Comparison of ENCODE assay signal across 21 cellular contexts in genomic region chr2:205976120-205976814, GRCh38.
DNase-seq lines count a peak whose midpoint lies in the region; TF ChIP-seq lines count a peak whose summit lies in the region.
"Had no signal": no experiment of that assay in that cellular context is flagged by ENCODE, and none has a peak within 500 bp of the region (broad histone marks: within the 10 kb centered on the region; RNA-seq: fewer than 3 reads in every experiment).

No MANE protein-coding gene starts in this region.

- intact Hi-C loops in stomach (cut with DNase I; ENCODE audit: low total_unique reads): no loop called here

- TF ChIP-seq EP300 in stomach (IDR thresholded peaks at IDR 0.05): no peak

- H3K4me3 ChIP-seq in Peyer's patch: no peak overlapping the region
- no peak overlapping the region for H3K4me3 ChIP-seq in mucosa of rectum (ENCODE audit: low read length in 2 of 2)
- no peak overlapping the region for H3K4me3 ChIP-seq in stomach
- H3K4me3 ChIP-seq: GM12878, GM23338, SK-N-MC had no signal

- H3K27ac ChIP-seq in Peyer's patch (peak overlapping the region in 3 of 4 donors; percentile 46 to 87 (median 79)), mucosa of rectum (ENCODE audit: low read depth in 2 of 2, low read length in 2 of 2) (peak overlapping the region; percentile 76 to 91), stomach (peak overlapping the region; percentile 43 to 90 (median 84))
- H3K27ac ChIP-seq: KMS-11, SK-N-MC had no signal

- no peaks in the 10 kb centered on the region for H3K4me1 Mint-ChIP-seq in endothelial cell (ENCODE audit: unreplicated experiment)

- TF ChIP-seq CTCF in Peyer's patch (IDR thresholded peaks at IDR 0.05) (no peak), endothelial cell (IDR thresholded peaks at IDR 0.05; ENCODE audit: unreplicated experiment) (no peak), stomach (IDR thresholded peaks at IDR 0.05) (no peak)

- no peak overlapping the region for H3K4me3 Mint-ChIP-seq in endothelial cell (ENCODE audit: unreplicated experiment)
- H3K4me3 Mint-ChIP-seq: CD14-positive monocyte, GM23338 had no signal

- H3K36me3 ChIP-seq in Peyer's patch (no peaks in the 10 kb centered on the region), mucosa of rectum (ENCODE audit: control insufficient read depth in 2 of 2, insufficient read depth in 2 of 2, low read length in 2 of 2) (no peaks in the 10 kb centered on the region), stomach (no peaks in the 10 kb centered on the region)

- no peak overlapping the region for H3K9ac ChIP-seq in mucosa of rectum (ENCODE audit: low read depth in 1 of 2, low read length in 2 of 2)
- H3K9ac ChIP-seq: KMS-11 had no signal

- no peaks in the 10 kb centered on the region for H3K36me3 Mint-ChIP-seq in endothelial cell (ENCODE audit: low read depth, unreplicated experiment)

- no peaks in the 10 kb centered on the region for H3K27me3 ChIP-seq in Peyer's patch
- no peaks in the 10 kb centered on the region for H3K27me3 ChIP-seq in mucosa of rectum (ENCODE audit: control insufficient read depth in 2 of 2, insufficient read depth in 2 of 2, low read length in 2 of 2)
- H3K27me3 ChIP-seq in stomach: no peaks in the 10 kb centered on the region

- 79 to 88% (median 82%) methylated on average over 19 of the region's 19 CpGs for WGBS in stomach, 5 donors

- H3K27me3 Mint-ChIP-seq in endothelial cell (ENCODE audit: unreplicated experiment): peaks cover 2% of the 10 kb centered on the region

- H3K9me3 Mint-ChIP-seq in endothelial cell (ENCODE audit: unreplicated experiment): no peaks in the 10 kb centered on the region

- TF ChIP-seq POLR2A in Peyer's patch (IDR thresholded peaks at IDR 0.05) (no peak), stomach (IDR thresholded peaks at IDR 0.05) (no peak)

- peak overlapping the region; percentile 30 for H3K27ac Mint-ChIP-seq in endothelial cell (ENCODE audit: unreplicated experiment)
- H3K27ac Mint-ChIP-seq: CD14-positive monocyte, GM23338 had no signal

- DNase-seq in Peyer's patch (no peak), endothelial cell (ENCODE audit: low spot score) (no peak), stomach (no peak), ureter (ENCODE audit: low spot score) (no peak), GDM1 (lab: John Stamatoyannopoulos, UW) (no peak)
- no peak for DNase-seq in central memory CD4-positive, alpha-beta T cell
- DNase-seq: DMS 273 treated with DMSO at 0.1 percent for 48 hours; HCEC 1CT; MV-4-11; NCI-H187; NCI-H2107; NCI-H510A; NCI-H748 treated with DMSO at 0.1 percent for 48 hours; NK-92 treated with Interleukin-12 subunit alpha and Interleukin-12 subunit beta, amount 100 ng/mL, for 24 hours; SHP77 had no signal

- no peaks in the 10 kb centered on the region for H3K9me3 ChIP-seq in Peyer's patch
- no peaks in the 10 kb centered on the region for H3K9me3 ChIP-seq in mucosa of rectum (ENCODE audit: control insufficient read depth in 2 of 2, low read length in 2 of 2)
- no peaks in the 10 kb centered on the region for H3K9me3 ChIP-seq in stomach

- peaks cover 0 to 21% (median 1%) of the 10 kb centered on the region in 4 donors for H3K4me1 ChIP-seq in Peyer's patch
- H3K4me1 ChIP-seq in mucosa of rectum (ENCODE audit: control insufficient read depth in 2 of 2, insufficient read depth in 2 of 2, low read length in 2 of 2): peaks cover 17 to 28% of the 10 kb centered on the region in 2 donors
- peaks cover 11 to 43% (median 21%) of the 10 kb centered on the region in 4 donors for H3K4me1 ChIP-seq in stomach
